11 cellular contexts compared by ENCODE assay signal in genomic region chr4:102780476-102781144, GRCh38. TPM values are rescaled to one million over a fixed set of nuclear protein-coding genes. Genes with fewer than 3 reads are reported as not detected.
DNase-seq lines count a peak whose midpoint lies in the region; ATAC-seq and TF ChIP-seq lines count a peak whose summit lies in the region.
"Had no signal": no experiment of that assay in that cellular context is flagged by ENCODE, and none has a peak within 500 bp of the region (broad histone marks: within the 10 kb centered on the region; RNA-seq: fewer than 3 reads in every experiment).

No MANE protein-coding gene starts in this region.

- DNase-seq in CD14-positive monocyte (ENCODE audit: low spot score) (peak; percentile 54), NCI-H69 (lab: John Stamatoyannopoulos, UW) (peak; percentile 20), hepatocyte (ENCODE audit: low spot score) (peak; percentile 83), anterior cingulate cortex (lab: John Stamatoyannopoulos, UW) (no peak), AML-193 (lab: John Stamatoyannopoulos, UW) (no peak), NCI-H1092 treated with DMSO at 0.1 percent for 48 hours (lab: John Stamatoyannopoulos, UW) (no peak)
- DNase-seq: activated naive CD8-positive, alpha-beta T cell treated with anti-CD3 and anti-CD28 coated beads, Interleukin-2, amount 10 ng/mL, durations not matched to agents 7 days and 5 days; NCI-H1694 treated with DMSO at 0.1 percent for 48 hours had no signal

- H3K27ac Mint-ChIP-seq in CD14-positive monocyte = peak overlapping the region in 3 of 7 donors; percentile 3 to 76 (median 74)
- H3K27ac Mint-ChIP-seq: activated naive CD8-positive, alpha-beta T cell treated with anti-CD3 and anti-CD28 coated beads, Interleukin-2, amount 10 ng/mL, durations not matched to agents 7 days and 5 days; neural progenitor cell had no signal

- no peaks in the 10 kb centered on the region for H3K79me2 ChIP-seq in hepatocyte

- peak overlapping the region; percentile 18 for H3K4me2 ChIP-seq in hepatocyte
- H3K4me2 ChIP-seq: neural progenitor cell had no signal

- H3K36me3 Mint-ChIP-seq in CD14-positive monocyte = no peaks in the 10 kb centered on the region
- H3K36me3 Mint-ChIP-seq: activated naive CD8-positive, alpha-beta T cell treated with anti-CD3 and anti-CD28 coated beads, Interleukin-2, amount 10 ng/mL, durations not matched to agents 7 days and 5 days; neural progenitor cell had no signal

- no peak overlapping the region for H3K4me3 Mint-ChIP-seq in CD14-positive monocyte
- H3K4me3 Mint-ChIP-seq: activated naive CD8-positive, alpha-beta T cell treated with anti-CD3 and anti-CD28 coated beads, Interleukin-2, amount 10 ng/mL, durations not matched to agents 7 days and 5 days; neural progenitor cell had no signal

- intact Hi-C loops in CD14-positive monocyte (cut with micrococcal nuclease) = loop anchor here in 1 of 2 donors (10.0 kb wide), 1 partner anchor 46 kb away; no protein-coding TSS in a partner anchor

- H3K27me3 ChIP-seq in hepatocyte = no peaks in the 10 kb centered on the region
- H3K27me3 ChIP-seq: neural progenitor cell had no signal

- no peaks in the 10 kb centered on the region for H3K9me3 ChIP-seq in hepatocyte (ENCODE audit: low read depth)

- ATAC-seq in GM18868 (IDR thresholded peaks at IDR 0.05; ENCODE audit: unreplicated experiment) (peak; percentile 92), GM19467 (IDR thresholded peaks at IDR 0.05; ENCODE audit: unreplicated experiment) (no peak)

- H2AFZ ChIP-seq in hepatocyte = no peak overlapping the region
- H2AFZ ChIP-seq: neural progenitor cell had no signal

- no peaks in the 10 kb centered on the region for H3K9me2 ChIP-seq in hepatocyte (replicated peaks; ENCODE audit: insufficient read depth)

- no peaks in the 10 kb centered on the region for H3K9me3 Mint-ChIP-seq in CD14-positive monocyte
- H3K9me3 Mint-ChIP-seq: activated naive CD8-positive, alpha-beta T cell treated with anti-CD3 and anti-CD28 coated beads, Interleukin-2, amount 10 ng/mL, durations not matched to agents 7 days and 5 days; neural progenitor cell had no signal

- H3K27me3 Mint-ChIP-seq in CD14-positive monocyte (ENCODE audit: low read depth in 3 of 3) = peaks cover 0 to 7% (median 0%) of the 10 kb centered on the region in 3 donors

- H3K4me1 Mint-ChIP-seq in CD14-positive monocyte = peaks cover 24% of the 10 kb centered on the region
- H3K4me1 Mint-ChIP-seq: activated naive CD8-positive, alpha-beta T cell treated with anti-CD3 and anti-CD28 coated beads, Interleukin-2, amount 10 ng/mL, durations not matched to agents 7 days and 5 days; neural progenitor cell had no signal

- H3K4me1 ChIP-seq in hepatocyte (ENCODE audit: insufficient read depth) = peaks cover 17% of the 10 kb centered on the region
- H3K4me1 ChIP-seq: neural progenitor cell had no signal

- no peaks in the 10 kb centered on the region for H3K36me3 ChIP-seq in hepatocyte (replicated peaks; ENCODE audit: insufficient read depth, low read depth)
- H3K36me3 ChIP-seq: neural progenitor cell had no signal

- no peaks in the 10 kb centered on the region for H4K20me1 ChIP-seq in hepatocyte (ENCODE audit: insufficient read depth, poor library complexity, severe bottlenecking)

- H3K4me3 ChIP-seq in hepatocyte = no peak overlapping the region
- H3K4me3 ChIP-seq: neural progenitor cell had no signal

- WGBS in hepatocyte (ENCODE audit: low lambda C conversion rate, missing lambda C conversion rate) = 87% methylated on average over 5 of the region's 5 CpGs

- TF ChIP-seq CTCF in CD14-positive monocyte (IDR thresholded peaks at IDR 0.05) = no peak
- TF ChIP-seq CTCF in hepatocyte (IDR thresholded peaks at IDR 0.05; ENCODE audit: poor library complexity) = no peak

- peak overlapping the region; percentile 86 for H3K27ac ChIP-seq in hepatocyte
- H3K27ac ChIP-seq: neural progenitor cell had no signal

RNA-seq across cellular contexts. Expression of gene MANBA, which starts 19.8 kb away (rescaled TPM):
- 10 to 100 TPM; 80.8 to 94.4 TPM for polyA plus RNA-seq in CD14-positive monocyte
- total RNA-seq in hepatocyte = 91.4 and 98.1 TPM in 2 replicates
- polyA plus RNA-seq in hepatocyte = 37.5 and 52.0 TPM in 2 replicates

RNA-seq across cellular contexts. Expression of gene UBE2D3, which starts 46.7 kb away (rescaled TPM):
- polyA plus RNA-seq in CD14-positive monocyte = 100 to 1,000 TPM; 457 to 499 TPM
- total RNA-seq in hepatocyte = 418 and 434 TPM in 2 replicates
- 272 and 277 TPM in 2 replicates for polyA plus RNA-seq in hepatocyte

Comparison
In these comparisons a context has a peak if more than half of its experiments do, and no peak if none do; other contexts are left out.
1. DNase-seq: peak in CD14-positive monocyte (single experiment), NCI-H69 (single experiment) and hepatocyte (single experiment); none in anterior cingulate cortex (0 of 58), AML-193 (0 of 2) and NCI-H1092 treated with DMSO at 0.1 percent for 48 hours (single experiment).